ENCODE assay signal across 8 cellular contexts in the genomic region with DNA sequence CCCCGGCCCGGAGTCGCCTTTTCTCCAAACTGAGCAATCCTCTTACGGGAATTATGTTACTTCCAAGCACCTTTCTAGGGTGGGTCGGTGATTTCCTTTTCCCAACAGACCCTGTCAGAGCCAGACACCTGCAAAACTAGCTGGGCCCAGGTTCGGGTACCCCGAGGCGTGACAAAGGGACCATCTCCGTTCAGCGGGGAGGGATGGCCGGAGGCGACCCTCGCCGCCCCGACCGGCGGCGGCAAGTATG. TPM values are rescaled to one million over a fixed set of nuclear protein-coding genes. Genes with fewer than 3 reads are reported as not detected.
A peak's percentile ranks its signal among the peaks of the same experiment; 100 is the strongest.
DNase-seq lines count a peak whose midpoint lies in the region; TF ChIP-seq lines count a peak whose summit lies in the region.

No MANE protein-coding gene starts in this region.

- H3K4me1 ChIP-seq in ACC112 (ENCODE audit: control insufficient read depth, insufficient read depth, low read length, unreplicated experiment) (peaks cover 39% of the 10 kb centered on the region), mammary epithelial cell (ENCODE audit: insufficient read depth, low read length) (peaks cover 19% of the 10 kb centered on the region), mucosa of rectum (ENCODE audit: control insufficient read depth in 2 of 2, insufficient read depth in 2 of 2, low read length in 2 of 2) (peaks cover 16 to 21% of the 10 kb centered on the region in 2 donors)

- in situ Hi-C loops in mammary epithelial cell (cut with MboI; ENCODE audit: low sequenced_read_pairs in 2 of 2), result no loop called here

- DNase-seq in Jurkat, Clone E6-1 (ENCODE audit: low read depth, low spot score), result no peak
- DNase-seq in mammary epithelial cell (no peak), NCI-H2107 (lab: John Stamatoyannopoulos, UW) (no peak), SK-N-DZ (ENCODE audit: low spot score) (no peak), SW480 (ENCODE audit: low spot score) (no peak), HuH-7.5 (ENCODE audit: low spot score) (no peak)

- intact Hi-C loops in mammary epithelial cell (cut with micrococcal nuclease), result loop anchor here (1.0 to 2.0 kb wide), 4 partner anchors 11 to 155 kb away; no protein-coding TSS in a partner anchor

- H3K27me3 ChIP-seq in ACC112 (ENCODE audit: insufficient read depth, low read length) (no peaks in the 10 kb centered on the region), mammary epithelial cell (ENCODE audit: insufficient read depth, low read length) (no peaks in the 10 kb centered on the region), mucosa of rectum (ENCODE audit: control insufficient read depth in 2 of 2, insufficient read depth in 2 of 2, low read length in 2 of 2) (no peaks in the 10 kb centered on the region)

- H3K36me3 ChIP-seq in ACC112 (ENCODE audit: insufficient read depth, low read length), result peaks cover 14% of the 10 kb centered on the region
- peaks cover 16% of the 10 kb centered on the region for H3K36me3 ChIP-seq in mammary epithelial cell (ENCODE audit: insufficient read depth, low read length)
- no peaks in the 10 kb centered on the region for H3K36me3 ChIP-seq in mucosa of rectum (ENCODE audit: control insufficient read depth in 2 of 2, insufficient read depth in 2 of 2, low read length in 2 of 2)

- TF ChIP-seq CTCF in mammary epithelial cell (conservative IDR thresholded peaks at IDR 0.05 in 1 of 2, IDR thresholded peaks at IDR 0.05 in 1 of 2; ENCODE audit: extremely low read depth in 1 of 2, insufficient read depth in 1 of 2, low read depth in 1 of 2, low read length in 2 of 2), result no peak

- dilution Hi-C loops in mammary epithelial cell (cut with HindIII; ENCODE audit: low sequenced_read_pairs), result loop anchor here (5.0 kb wide), 1 partner anchor 40 kb away; no protein-coding TSS in a partner anchor

- H3K27ac ChIP-seq in ACC112 (ENCODE audit: low read depth, low read length) (peak overlapping the region; percentile 32; the same call in 1 of the 2 replicates), mammary epithelial cell (ENCODE audit: insufficient read depth, low read depth, low read length) (peak overlapping the region; percentile 84), mucosa of rectum (ENCODE audit: low read depth in 2 of 2, low read length in 2 of 2) (peak overlapping the region; percentile 90 to 95)

- peak overlapping the region; percentile 99 for H3K4me2 ChIP-seq in mammary epithelial cell (ENCODE audit: insufficient read depth, low read depth, low read length)

- peak overlapping the region; percentile 79 for H2AFZ ChIP-seq in ACC112 (ENCODE audit: low read length, unreplicated experiment)
- peak overlapping the region; percentile 93 for H2AFZ ChIP-seq in mammary epithelial cell (ENCODE audit: low read depth, low read length)

- H3K4me3 ChIP-seq in ACC112 (ENCODE audit: low read depth, low read length) (peak overlapping the region; percentile 100), mammary epithelial cell (replicated peaks in 1 of 3; ENCODE audit: insufficient read depth in 1 of 3, low read depth in 2 of 3, low read length in 3 of 3) (peak overlapping the region; percentile 60 to 94 (median 77)), mucosa of rectum (ENCODE audit: low read length in 2 of 2) (peak overlapping the region; percentile 79 to 86)
- peak overlapping the region; percentile 92 for H3K4me3 ChIP-seq in Jurkat, Clone E6-1 (ENCODE audit: low read length)

- whole genome bisulfite sequencing in mammary epithelial cell (ENCODE audit: low coverage, missing lambda C conversion rate), result 13% methylated on average over 3 of the region's 18 CpGs

- H4K20me1 ChIP-seq in mammary epithelial cell (ENCODE audit: insufficient read depth, low read length), result no peaks in the 10 kb centered on the region

- CTCF ChIA-PET in mammary epithelial cell (lab: Charles Lee; ENCODE audit: low non-redundant PET), result no interaction called here

- peaks cover 45% of the 10 kb centered on the region for H3K79me2 ChIP-seq in ACC112 (ENCODE audit: control insufficient read depth, insufficient read depth, low read length, unreplicated experiment)
- H3K79me2 ChIP-seq in mammary epithelial cell (ENCODE audit: insufficient read depth, low read length), result peaks cover 53% of the 10 kb centered on the region

- H3K9ac ChIP-seq in mammary epithelial cell (ENCODE audit: insufficient read depth, low read length) (peak overlapping the region; percentile 94), mucosa of rectum (ENCODE audit: low read depth in 1 of 2, low read length in 2 of 2) (peak overlapping the region; percentile 90 to 98)

- H3K9me3 ChIP-seq in mammary epithelial cell (replicated peaks; ENCODE audit: insufficient read depth, low read length) (no peaks in the 10 kb centered on the region), mucosa of rectum (ENCODE audit: control insufficient read depth in 2 of 2, low read length in 2 of 2) (no peaks in the 10 kb centered on the region)

- TSS peak; percentile 53 for BruUV-seq in mammary epithelial cell (replicated peaks; lab: Mats Ljungman, UMichigan)

RNA-seq across cellular contexts. Expression of a gene that starts 0.4 kb away (rescaled TPM):
- polyA plus RNA-seq in Jurkat, Clone E6-1 (2012; ENCODE audit: insufficient read depth, insufficient read length), result 302 TPM
- total RNA-seq in mammary epithelial cell, result 100 to 1,000 TPM; 170 to 218 TPM
- 181 TPM for polyA plus RNA-seq in mammary epithelial cell
- polyA minus RNA-seq in mammary epithelial cell, result 51.6 TPM
- 317 and 367 TPM in 2 replicates for polyA plus RNA-seq in SK-N-DZ (2014; cell fraction: cytosol; rRNA removed)
- 160 and 184 TPM in 2 replicates for polyA plus RNA-seq in SK-N-DZ (2014; cell fraction: nucleus; rRNA removed)

RNA-seq across cellular contexts. Expression of a gene that starts 51.0 kb away (rescaled TPM):
- not detected for polyA plus RNA-seq in Jurkat, Clone E6-1 (2012; ENCODE audit: insufficient read depth, insufficient read length)
- total RNA-seq in mammary epithelial cell, result under 1 TPM in 1 of 2 donors, not detected in 1; under 0.01 TPM
- polyA plus RNA-seq in mammary epithelial cell, result 0.01 TPM
- not detected for polyA minus RNA-seq in mammary epithelial cell
- polyA plus RNA-seq in SK-N-DZ (2014; cell fraction: cytosol; rRNA removed), result not detected in 2 replicates
- not detected in 2 replicates for polyA plus RNA-seq in SK-N-DZ (2014; cell fraction: nucleus; rRNA removed)

Comparison
In these comparisons a context has a peak if more than half of its experiments do, and no peak if none do; other contexts are left out.
1. H3K27ac ChIP-seq: peak in every context shown above with its lines; median percentile 92 in mucosa of rectum; 84 in mammary epithelial cell; 32 in ACC112.